ENCODE assay signal across 8 cellular contexts in the genomic region with DNA sequence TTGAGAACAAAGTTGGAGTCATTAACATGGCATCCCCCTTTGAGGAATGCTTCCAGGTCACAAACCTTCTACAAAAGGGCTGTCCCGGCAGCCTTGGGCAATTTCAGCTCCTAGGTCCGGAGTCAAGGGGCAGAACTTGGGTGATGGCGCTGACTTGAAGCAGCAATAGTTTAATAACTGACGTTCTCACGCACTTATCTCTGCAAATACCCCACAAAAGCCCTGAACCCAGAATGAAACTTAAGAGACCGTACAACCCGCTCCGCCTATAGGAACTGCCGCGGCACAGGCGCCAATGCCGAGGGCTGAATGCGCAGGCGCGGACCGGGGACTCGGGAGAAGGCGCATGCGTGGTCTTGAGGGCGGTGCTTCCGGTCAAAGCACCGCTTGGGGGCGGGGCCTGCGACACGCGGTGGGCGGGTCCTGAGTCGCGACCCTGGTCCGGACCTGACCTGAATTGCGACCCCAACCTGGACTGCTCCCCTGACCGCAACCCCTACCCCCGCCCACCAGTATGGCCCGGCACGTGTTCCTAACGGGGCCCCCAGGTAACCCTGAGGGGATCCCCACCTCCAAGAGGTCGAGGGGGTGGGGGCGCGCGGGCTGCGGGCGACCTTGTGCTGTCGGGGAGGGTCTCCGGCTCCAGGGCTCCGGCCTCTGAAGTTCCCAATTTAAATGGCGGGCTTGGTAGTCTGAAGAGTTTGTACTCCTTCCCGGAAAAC. TPM values are rescaled to one million over a fixed set of nuclear protein-coding genes. Genes with fewer than 3 reads are reported as not detected.
DNase-seq lines count a peak whose midpoint lies in the region; ATAC-seq and TF ChIP-seq lines count a peak whose summit lies in the region.

A gene with protein sequence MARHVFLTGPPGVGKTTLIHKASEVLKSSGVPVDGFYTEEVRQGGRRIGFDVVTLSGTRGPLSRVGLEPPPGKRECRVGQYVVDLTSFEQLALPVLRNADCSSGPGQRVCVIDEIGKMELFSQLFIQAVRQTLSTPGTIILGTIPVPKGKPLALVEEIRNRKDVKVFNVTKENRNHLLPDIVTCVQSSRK (plus strand): TSS at position 415 of the 722 bp plus-strand sequence. CDS start 100 bp downstream, at position 515.

- intact Hi-C loops in dendritic cell treated with granulocyte-macrophage colony-stimulating factor and Interleukin-4, amounts not matched to agents 40 ng/mL and 50 ng/mL, for 4 days (cut with micrococcal nuclease) = loop anchor here (5.0 kb wide), 2 partner anchors 143 to 318 kb away; a partner anchor contains a TSS
- intact Hi-C loops in left lung (cut with DNase I) = no loop called here

- H3K9ac ChIP-seq in BLaER1 = peak within 1 kb of the TSS; percentile 86

- H3K27ac ChIP-seq in BLaER1 (peak within 1 kb of the TSS; percentile 84), left lung (peak within 1 kb of the TSS; percentile 77 to 84)

- H3K4me3 Mint-ChIP-seq in dendritic cell treated with granulocyte-macrophage colony-stimulating factor and Interleukin-4, amounts not matched to agents 40 ng/mL and 50 ng/mL, for 4 days = peak within 1 kb of the TSS; percentile 87

- H3K36me3 ChIP-seq in BLaER1 = no peaks in the 10 kb centered on the region
- no peaks in the 10 kb centered on the region for H3K36me3 ChIP-seq in left lung

- DNase-seq in NCI-H748 (lab: John Stamatoyannopoulos, UW; ENCODE audit: unreplicated experiment) = peak; percentile 83
- peak; percentile 96 for DNase-seq in activated CD4-positive, alpha-beta T cell treated with anti-CD3 and anti-CD28 coated beads, Interleukin-2, amount 50 U/mL, for 1 hour
- DNase-seq in left lung = peak; percentile 93 to 98
- peak; percentile 97 to 98 for DNase-seq in stimulated activated CD4-positive, alpha-beta T cell treated with anti-CD3 and anti-CD28 coated beads, Interleukin-2, amount 100 ng/mL, for 48 hours

- peaks cover 9% of the 10 kb centered on the region for H3K36me3 Mint-ChIP-seq in dendritic cell treated with granulocyte-macrophage colony-stimulating factor and Interleukin-4, amounts not matched to agents 40 ng/mL and 50 ng/mL, for 4 days (ENCODE audit: low read depth)

- no peak for TF ChIP-seq CTCF in left lung (IDR thresholded peaks at IDR 0.05)

- H3K4me3 ChIP-seq in BLaER1 = peak within 1 kb of the TSS; percentile 90
- H3K4me3 ChIP-seq in left lung = peak within 1 kb of the TSS; percentile 72 to 77

- H3K27me3 ChIP-seq in BLaER1 (no peaks in the 10 kb centered on the region), left lung (no peaks in the 10 kb centered on the region)

- peak; percentile 94 for ATAC-seq in GM19324 (IDR thresholded peaks at IDR 0.05; ENCODE audit: low FRiP score, unreplicated experiment)
- ATAC-seq in HG03469 (IDR thresholded peaks at IDR 0.05; ENCODE audit: unreplicated experiment) = peak; percentile 71
- ATAC-seq in left lung = peak; percentile 94

- H3K9me3 Mint-ChIP-seq in dendritic cell treated with granulocyte-macrophage colony-stimulating factor and Interleukin-4, amounts not matched to agents 40 ng/mL and 50 ng/mL, for 4 days = no peaks in the 10 kb centered on the region

- H3K27me3 Mint-ChIP-seq in dendritic cell treated with granulocyte-macrophage colony-stimulating factor and Interleukin-4, amounts not matched to agents 40 ng/mL and 50 ng/mL, for 4 days = no peaks in the 10 kb centered on the region

- peak within 1 kb of the TSS; percentile 90 for H3K4me2 ChIP-seq in BLaER1

- peak within 1 kb of the TSS; percentile 95 for H3K27ac Mint-ChIP-seq in dendritic cell treated with granulocyte-macrophage colony-stimulating factor and Interleukin-4, amounts not matched to agents 40 ng/mL and 50 ng/mL, for 4 days

- H3K9me3 ChIP-seq in BLaER1 (peaks cover 2% of the 10 kb centered on the region), left lung (no peaks in the 10 kb centered on the region)

- H4K20me1 ChIP-seq in BLaER1 = no peaks in the 10 kb centered on the region

- peaks cover 39% of the 10 kb centered on the region for H3K4me1 Mint-ChIP-seq in dendritic cell treated with granulocyte-macrophage colony-stimulating factor and Interleukin-4, amounts not matched to agents 40 ng/mL and 50 ng/mL, for 4 days (ENCODE audit: low read depth)

- H3K4me1 ChIP-seq in BLaER1 (peaks cover 31% of the 10 kb centered on the region), left lung (peaks cover 4 to 24% of the 10 kb centered on the region in 2 donors)

RNA-seq across cellular contexts. Expression of the gene that starts here (rescaled TPM):
- 10 to 100 TPM; 35.1 to 36.3 TPM for total RNA-seq in left lung

Comparison
In these comparisons a context has a peak if more than half of its experiments do, and no peak if none do; other contexts are left out.
1. Peak in every context shown above with its lines: DNase-seq, ATAC-seq, H3K4me3 ChIP-seq and H3K27ac ChIP-seq.